In the genomic region with DNA sequence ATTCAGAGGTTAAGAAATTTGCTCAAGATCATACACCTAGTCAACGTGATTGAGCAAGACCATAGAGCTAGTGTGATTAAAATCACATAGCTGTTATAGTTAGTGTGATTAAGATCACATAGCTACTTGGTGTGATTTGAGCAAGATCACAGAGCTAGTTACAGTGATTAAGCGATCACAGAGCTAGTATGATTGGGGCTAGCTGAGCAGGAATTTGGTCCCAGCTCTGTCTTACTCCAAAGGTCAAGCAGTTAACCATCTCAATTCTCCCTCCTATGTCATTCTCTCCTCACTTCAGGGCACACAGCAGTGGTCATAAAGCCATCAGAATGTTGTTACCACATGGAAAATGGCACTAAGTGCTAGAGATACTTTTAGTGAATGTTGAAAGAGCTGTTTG, we compare ENCODE assay signal across 26 cellular contexts.
DNase-seq lines count a peak whose midpoint lies in the region; ATAC-seq, FAIRE-seq and TF ChIP-seq lines count a peak whose summit lies in the region.
"Had no signal": no experiment of that assay in that cellular context is flagged by ENCODE, and none has a peak within 500 bp of the region (broad histone marks: within the 10 kb centered on the region; RNA-seq: fewer than 3 reads in every experiment).

No MANE protein-coding gene starts in this region.

- no peaks in the 10 kb centered on the region for H4K20me1 ChIP-seq in HepG2 (ENCODE audit: insufficient read depth, low read length)
- H4K20me1 ChIP-seq: BLaER1 had no signal

- POLR2A ChIA-PET in HepG2 (lab: Yijun Ruan, JAX): no interaction called here

- H2BK5ac ChIP-seq in mesenchymal stem cell (ENCODE audit: low read depth, low read length, poor library complexity, severe bottlenecking): no peak overlapping the region

- TF ChIP-seq CTCF in HepG2 (CRISPR knock-in tag; IDR thresholded peaks at IDR 0.05) (no peak), right lobe of liver (IDR thresholded peaks at IDR 0.05) (no peak), nephron progenitor cell (IDR thresholded peaks at IDR 0.05) (no peak)

- peaks cover 3% of the 10 kb centered on the region for H3K27me3 Mint-ChIP-seq in nephron progenitor cell (ENCODE audit: low read depth, poor library complexity)

- peaks cover 8% of the 10 kb centered on the region for H3K9me3 Mint-ChIP-seq in nephron progenitor cell
- H3K9me3 Mint-ChIP-seq: CD4-positive, alpha-beta memory T cell; CD8-positive, alpha-beta memory T cell had no signal

- H3K14ac ChIP-seq in mesenchymal stem cell (ENCODE audit: low read length in 2 of 2): peak overlapping the region in 1 of 2 experiments; percentile 22

- H3K27ac ChIP-seq in HepG2 (ENCODE audit: extremely low read length, insufficient read depth, low read length) (no peak overlapping the region), right lobe of liver (no peak overlapping the region), mesenchymal stem cell (ENCODE audit: low read length, poor library complexity, severe bottlenecking) (no peak overlapping the region)
- H3K27ac ChIP-seq: 22Rv1, A549, BLaER1 had no signal

- H2BK12ac ChIP-seq in mesenchymal stem cell (ENCODE audit: low read length in 2 of 2): no peak overlapping the region

- TF ChIP-seq POLR2A in HepG2 (IDR thresholded peaks at IDR 0.05; ENCODE audit: insufficient read depth in 1 of 2, low read depth in 2 of 2, low read length in 2 of 2) (no peak), right lobe of liver (IDR thresholded peaks at IDR 0.05) (no peak)

- H3K4me3 ChIP-seq in HepG2 (replicated peaks in 1 of 3; ENCODE audit: insufficient read depth in 1 of 3, low read depth in 2 of 3, low read length in 3 of 3) (no peak overlapping the region), right lobe of liver (no peak overlapping the region), mesenchymal stem cell (ENCODE audit: insufficient read depth in 1 of 2, low read depth in 1 of 2, low read length in 2 of 2) (no peak overlapping the region)
- H3K4me3 ChIP-seq: A549, BLaER1, GM12878 had no signal

- no peak overlapping the region for H3K9ac ChIP-seq in HepG2 (ENCODE audit: insufficient read depth, low read depth, low read length)
- no peak overlapping the region for H3K9ac ChIP-seq in mesenchymal stem cell (ENCODE audit: low read length)
- H3K9ac ChIP-seq: BLaER1 had no signal

- CTCF ChIA-PET in HepG2 (lab: Yijun Ruan, JAX; ENCODE audit: low intra/inter-chr PET ratio, low total read pairs): no interaction called here

- H3K4me3 Mint-ChIP-seq in nephron progenitor cell: no peak overlapping the region
- H3K4me3 Mint-ChIP-seq: CD14-positive monocyte; CD4-positive, alpha-beta memory T cell; CD4-positive, CD25-positive, alpha-beta regulatory T cell; CD8-positive, alpha-beta memory T cell had no signal

- H2AK5ac ChIP-seq in mesenchymal stem cell (ENCODE audit: low read length, severe bottlenecking): no peak overlapping the region

- H3K79me1 ChIP-seq in mesenchymal stem cell (replicated peaks; ENCODE audit: low read length, poor library complexity, severe bottlenecking): no peaks in the 10 kb centered on the region

- ATAC-seq in HepG2 (no peak), right lobe of liver (no peak)
- ATAC-seq: A549, GM12878 had no signal

- FAIRE-seq in HepG2 (lab: Jason Lieb, UNC): no peak
- FAIRE-seq: A549, GM12878, GM12892, GM18507 had no signal

- in situ Hi-C loops in HepG2 (cut with HindIII; ENCODE audit: extremely low pct_ligation_motif_present, low pct_unique_long_range_greater_than_20kb): loop anchor here (5.0 to 25.0 kb wide), 2 partner anchors 467 to 1592 kb away; no protein-coding TSS in a partner anchor

- no TSS peak for BruUV-seq in HepG2 (replicated peaks; lab: Mats Ljungman, UMichigan)

- no peak overlapping the region for H3K23ac ChIP-seq in mesenchymal stem cell (ENCODE audit: low read length in 2 of 2)

- no peaks in the 10 kb centered on the region for H3K79me2 ChIP-seq in HepG2 (ENCODE audit: insufficient read depth, low read length)

- peak overlapping the region; percentile 57 for H3K27ac Mint-ChIP-seq in nephron progenitor cell
- H3K27ac Mint-ChIP-seq: CD14-positive monocyte; CD4-positive, alpha-beta memory T cell; CD4-positive, CD25-positive, alpha-beta regulatory T cell had no signal

- H3K4me2 ChIP-seq in HepG2 (ENCODE audit: low read depth, low read length) (no peak overlapping the region), mesenchymal stem cell (ENCODE audit: low read length, poor library complexity, severe bottlenecking) (no peak overlapping the region)
- H3K4me2 ChIP-seq: A549, BLaER1 had no signal

- H3K9me3 ChIP-seq in HepG2 (ENCODE audit: low read length): peaks cover under 1% of the 10 kb centered on the region; the same call in 1 of the 2 replicates
- H3K9me3 ChIP-seq in right lobe of liver: no peaks in the 10 kb centered on the region
- no peaks in the 10 kb centered on the region for H3K9me3 ChIP-seq in mesenchymal stem cell (ENCODE audit: control insufficient read depth, low read length)
- H3K9me3 ChIP-seq: A549, BE2C, BLaER1 had no signal

- 21% methylated on average over 2 of the region's 2 CpGs for WGBS in HepG2 (ENCODE audit: low lambda C conversion rate)
- WGBS in right lobe of liver (ENCODE audit: insufficient coverage, low coverage, low lambda C conversion rate, missing lambda C conversion rate): 73% methylated on average over 2 of the region's 2 CpGs
- WGBS in mesenchymal stem cell: 78% methylated on average over 2 of the region's 2 CpGs

- no peak overlapping the region for H3K4ac ChIP-seq in mesenchymal stem cell (ENCODE audit: low read depth in 1 of 2, low read length in 2 of 2)

- intact Hi-C loops in HepG2 (cut with micrococcal nuclease; ENCODE audit: unreplicated experiment) (loop anchor here (5.0 kb wide), 1 partner anchor 1727 kb away; no protein-coding TSS in a partner anchor), right lobe of liver (cut with DNase I) (no loop called here)

- H2BK120ac ChIP-seq in mesenchymal stem cell (ENCODE audit: low read depth, low read length): no peak overlapping the region

- no peak overlapping the region for H4K91ac ChIP-seq in mesenchymal stem cell (ENCODE audit: low read length)

- H3K27me3 ChIP-seq in HepG2 (ENCODE audit: control insufficient read depth in 1 of 2, insufficient read depth in 2 of 2, low read length in 2 of 2) (0 out of 5 replicates have a peak, but pooled peaks cover 0 to 12% of the 10 kb centered on the region in 2 experiments), right lobe of liver (no peaks in the 10 kb centered on the region), mesenchymal stem cell (ENCODE audit: control insufficient read depth in 1 of 2, insufficient read depth in 1 of 2, low read length in 2 of 2) (peaks cover 0 to 20% of the 10 kb centered on the region in 2 experiments)
- H3K27me3 ChIP-seq: BLaER1 had no signal

- DNase-seq in HepG2 (ENCODE audit: low spot score) (no peak), right lobe of liver (no peak), nephron progenitor cell (no peak), mesenchymal stem cell (no peak), Ammon's horn (ENCODE audit: low spot score) (no peak)
- DNase-seq: AML-193; BE2C; C1 segment of cervical spinal cord; CD4-positive, alpha-beta memory T cell; CD4-positive, CD25-positive, alpha-beta regulatory T cell; CD8-positive, alpha-beta memory T cell; COR-L47; DMS 273 treated with DMSO at 0.1 percent for 48 hours; DMS153; DMS53; DMS79; DND-41; EL; GDM1 had no signal

- no peaks in the 10 kb centered on the region for H3K4me1 ChIP-seq in HepG2 (ENCODE audit: insufficient read depth, low read length)
- no peaks in the 10 kb centered on the region for H3K4me1 ChIP-seq in right lobe of liver
- H3K4me1 ChIP-seq in mesenchymal stem cell (ENCODE audit: control insufficient read depth, insufficient read depth, low read depth, low read length): no peaks in the 10 kb centered on the region
- H3K4me1 ChIP-seq: A549, BE2C had no signal

- no peak for TF ChIP-seq RAD21 in HepG2 (CRISPR knock-in tag; IDR thresholded peaks at IDR 0.05)

- H3K18ac ChIP-seq in mesenchymal stem cell (ENCODE audit: low read depth in 1 of 2, low read length in 2 of 2): no peak overlapping the region

- no peak overlapping the region for H2BK15ac ChIP-seq in mesenchymal stem cell (ENCODE audit: low read depth, poor library complexity, severe bottlenecking)

- H2AFZ ChIP-seq in HepG2 (ENCODE audit: low read length) (no peak overlapping the region), mesenchymal stem cell (ENCODE audit: low read depth, low read length) (no peak overlapping the region)

- H3K36me3 Mint-ChIP-seq in nephron progenitor cell (ENCODE audit: low read depth): peaks cover 6% of the 10 kb centered on the region
- H3K36me3 Mint-ChIP-seq: CD14-positive monocyte; CD4-positive, alpha-beta memory T cell; CD4-positive, CD25-positive, alpha-beta regulatory T cell; CD8-positive, alpha-beta memory T cell had no signal

- no peak overlapping the region for H4K8ac ChIP-seq in mesenchymal stem cell (ENCODE audit: low read length)

- peaks cover 43% of the 10 kb centered on the region for H3K4me1 Mint-ChIP-seq in nephron progenitor cell
- H3K4me1 Mint-ChIP-seq: CD14-positive monocyte; CD4-positive, alpha-beta memory T cell; CD4-positive, CD25-positive, alpha-beta regulatory T cell; CD8-positive, alpha-beta memory T cell had no signal

- TF ChIP-seq EP300 in HepG2 (IDR thresholded peaks at IDR 0.05; ENCODE audit: low read depth in 2 of 2, low read length in 2 of 2) (no peak), HepG2 (CRISPR knock-in tag; IDR thresholded peaks at IDR 0.05; ENCODE audit: borderline replicate concordance) (no peak)

- H3K36me3 ChIP-seq in HepG2 (replicated peaks in 1 of 2; ENCODE audit: control insufficient read depth in 1 of 2, insufficient read depth in 2 of 2, low read length in 2 of 2) (no peaks in the 10 kb centered on the region), right lobe of liver (no peaks in the 10 kb centered on the region), mesenchymal stem cell (ENCODE audit: control insufficient read depth in 1 of 2, insufficient read depth in 2 of 2, low read depth in 1 of 2, low read length in 2 of 2) (no peaks in the 10 kb centered on the region)
- H3K36me3 ChIP-seq: BE2C, BLaER1 had no signal

TF ChIP-seq in HepG2, 621 proteins besides CTCF, POLR2A, EP300 and RAD21 (continues in another document):
- no peak for TF ChIP-seq SIX4 (CRISPR knock-in tag; IDR thresholded peaks at IDR 0.05)
- 0 out of 2 replicates have a peak, but pooled peaks have one; percentile 54 for TF ChIP-seq ZNF629 (CRISPR knock-in tag; conservative IDR thresholded peaks at IDR 0.05)
- no peak for TF ChIP-seq ATF7 (IDR thresholded peaks at IDR 0.05)
- TF ChIP-seq ATF7 (CRISPR knock-in tag; IDR thresholded peaks at IDR 0.05): no peak
- peak; percentile 14; the same call in 1 of the 2 replicates for TF ChIP-seq CEBPB (IDR thresholded peaks at IDR 0.05; ENCODE audit: borderline replicate concordance, low read depth, low read length)
